11 cellular contexts compared by ENCODE assay signal in genomic region chr12:96368687-96369086, GRCh38. TPM values are rescaled to one million over a fixed set of nuclear protein-coding genes. Genes with fewer than 3 reads are reported as not detected.
DNase-seq lines count a peak whose midpoint lies in the region; ATAC-seq, FAIRE-seq and TF ChIP-seq lines count a peak whose summit lies in the region.
"Had no signal": no experiment of that assay in that cellular context is flagged by ENCODE, and none has a peak within 500 bp of the region (broad histone marks: within the 10 kb centered on the region; RNA-seq: fewer than 3 reads in every experiment).

No MANE protein-coding gene starts in this region.

- H3K27me3 Mint-ChIP-seq in HFFc6 (ENCODE audit: insufficient read depth), result no peaks in the 10 kb centered on the region

- H3K27ac ChIP-seq in OCI-LY7 (ENCODE audit: low read depth, low read length, poor library complexity, severe bottlenecking), result no peak overlapping the region
- H3K27ac ChIP-seq in HepG2 (ENCODE audit: extremely low read length, insufficient read depth, low read length), result no peak overlapping the region
- peak overlapping the region; percentile 15 to 52 (median 35) for H3K27ac ChIP-seq in gastrocnemius medialis
- H3K27ac ChIP-seq: BLaER1 treated with 17β-estradiol and CSF1 and Interleukin-3, amounts not matched to agents 10 nM and 100 nM; SJCRH30 had no signal

- H3K9me3 ChIP-seq in OCI-LY7 (ENCODE audit: low read length) (no peaks in the 10 kb centered on the region), HepG2 (ENCODE audit: low read length) (no peaks in the 10 kb centered on the region), gastrocnemius medialis (no peaks in the 10 kb centered on the region), BE2C (no peaks in the 10 kb centered on the region)
- H3K9me3 ChIP-seq: SJCRH30 had no signal

- no TSS peak for BruUV-seq in OCI-LY7 (replicated peaks; lab: Mats Ljungman, UMichigan)
- BruUV-seq in HepG2 (replicated peaks; lab: Mats Ljungman, UMichigan), result no TSS peak

- H3K4me3 ChIP-seq in OCI-LY7 (ENCODE audit: low read depth, low read length, poor library complexity, severe bottlenecking), result no peak overlapping the region
- H3K4me3 ChIP-seq in HepG2 (replicated peaks in 1 of 3; ENCODE audit: insufficient read depth in 1 of 3, low read depth in 2 of 3, low read length in 3 of 3), result no peak overlapping the region
- H3K4me3 ChIP-seq in gastrocnemius medialis, result no peak overlapping the region
- no peak overlapping the region for H3K4me3 ChIP-seq in BE2C (ENCODE audit: low read depth, low read length)
- H3K4me3 ChIP-seq: BLaER1 treated with 17β-estradiol and CSF1 and Interleukin-3, amounts not matched to agents 10 nM and 100 nM; SJCRH30 had no signal

- ATAC-seq in HepG2 (no peak), gastrocnemius medialis (no peak), HG02884 (IDR thresholded peaks at IDR 0.05; ENCODE audit: unreplicated experiment) (no peak)

- no peaks in the 10 kb centered on the region for H3K27me3 ChIP-seq in HepG2 (ENCODE audit: control insufficient read depth in 1 of 2, insufficient read depth in 2 of 2, low read length in 2 of 2)
- no peaks in the 10 kb centered on the region for H3K27me3 ChIP-seq in gastrocnemius medialis
- no peaks in the 10 kb centered on the region for H3K27me3 ChIP-seq in BE2C
- H3K27me3 ChIP-seq: BLaER1 treated with 17β-estradiol and CSF1 and Interleukin-3, amounts not matched to agents 10 nM and 100 nM; SJCRH30 had no signal

- H4K20me1 ChIP-seq in OCI-LY7 (ENCODE audit: insufficient read depth, low read length) (peaks cover 12% of the 10 kb centered on the region; the same call in 1 of the 2 replicates), HepG2 (ENCODE audit: insufficient read depth, low read length) (peaks cover 5% of the 10 kb centered on the region; the same call in 1 of the 2 replicates)

- in situ Hi-C loops in HepG2 (cut with HindIII; ENCODE audit: extremely low pct_ligation_motif_present, low pct_unique_long_range_greater_than_20kb) (no loop called here), gastrocnemius medialis (cut with MboI; ENCODE audit: low sequenced_read_pairs in 4 of 4) (no loop called here)

- no peak overlapping the region for H3K9ac ChIP-seq in HepG2 (ENCODE audit: insufficient read depth, low read depth, low read length)
- H3K9ac ChIP-seq: BLaER1 treated with 17β-estradiol and CSF1 and Interleukin-3, amounts not matched to agents 10 nM and 100 nM had no signal

- no peak for FAIRE-seq in HepG2 (lab: Jason Lieb, UNC)
- FAIRE-seq: H54 had no signal

- no peak for TF ChIP-seq POLR2A in HepG2 (IDR thresholded peaks at IDR 0.05; ENCODE audit: insufficient read depth in 1 of 2, low read depth in 2 of 2, low read length in 2 of 2)
- TF ChIP-seq POLR2A in gastrocnemius medialis (IDR thresholded peaks at IDR 0.05), result no peak

- no peaks in the 10 kb centered on the region for H3K9me3 Mint-ChIP-seq in HFFc6

- H3K4me1 Mint-ChIP-seq in HFFc6 (ENCODE audit: low read depth), result peaks cover 77% of the 10 kb centered on the region

- peak overlapping the region; percentile 71; the same call in 1 of the 2 replicates for H3K27ac Mint-ChIP-seq in HFFc6

- TF ChIP-seq EP300 in HepG2 (IDR thresholded peaks at IDR 0.05; ENCODE audit: low read depth in 2 of 2, low read length in 2 of 2) (no peak), HepG2 (CRISPR knock-in tag; IDR thresholded peaks at IDR 0.05; ENCODE audit: borderline replicate concordance) (no peak)

- CTCF ChIA-PET in OCI-LY7 (lab: Charles Lee; ENCODE audit: unreplicated experiment) (no interaction called here), HepG2 (lab: Yijun Ruan, JAX; ENCODE audit: low intra/inter-chr PET ratio, low total read pairs) (no interaction called here)

- H3K9me2 ChIP-seq in OCI-LY7 (ENCODE audit: insufficient read depth, low read length), result no peaks in the 10 kb centered on the region

- 86% methylated on average over 1 of the region's 1 CpG for WGBS in HepG2 (ENCODE audit: low lambda C conversion rate)

- POLR2A ChIA-PET in OCI-LY7 (lab: Charles Lee), result interaction anchor here (0.7 to 0.9 kb wide), 3 partner anchors 14 to 34 kb away, joined by 3 to 4 read pairs (median 3); no protein-coding TSS in a partner anchor
- POLR2A ChIA-PET in HepG2 (lab: Yijun Ruan, JAX), result no interaction called here

- intact Hi-C loops in OCI-LY7 (cut with micrococcal nuclease; ENCODE audit: unreplicated experiment) (no loop called here), HepG2 (cut with micrococcal nuclease; ENCODE audit: unreplicated experiment) (no loop called here), gastrocnemius medialis (cut with DNase I; ENCODE audit: low total_unique reads) (no loop called here)

- H3K4me2 ChIP-seq in OCI-LY7 (ENCODE audit: low read length) (0 out of 2 replicates have a peak overlapping the region, but pooled peaks have one; percentile 12), HepG2 (ENCODE audit: low read depth, low read length) (no peak overlapping the region)

- H3K79me2 ChIP-seq in OCI-LY7 (ENCODE audit: insufficient read depth, low read depth, low read length) (peaks cover 98% of the 10 kb centered on the region), HepG2 (ENCODE audit: insufficient read depth, low read length) (peaks cover 59% of the 10 kb centered on the region)

- TF ChIP-seq CTCF in HFFc6 (IDR thresholded peaks at IDR 0.05) (no peak), OCI-LY7 (conservative IDR thresholded peaks at IDR 0.05; ENCODE audit: low read length) (no peak), HepG2 (CRISPR knock-in tag; IDR thresholded peaks at IDR 0.05) (no peak), gastrocnemius medialis (IDR thresholded peaks at IDR 0.05 in 4 of 5, conservative IDR thresholded peaks at IDR 0.05 in 1 of 5) (no peak), BE2C (IDR thresholded peaks at IDR 0.05; ENCODE audit: low read depth, low read length) (no peak)

- DNase-seq in HFFc6, result no peak
- DNase-seq in OCI-LY7 (ENCODE audit: low spot score), result no peak
- no peak for DNase-seq in HepG2 (ENCODE audit: low spot score)
- no peak for DNase-seq in gastrocnemius medialis
- no peak for DNase-seq in putamen (ENCODE audit: low spot score)
- no peak for DNase-seq in glomerular visceral epithelial cell (ENCODE audit: extremely low spot score)
- no peak for DNase-seq in BE2C

- peaks cover 17% of the 10 kb centered on the region for H3K4me1 ChIP-seq in OCI-LY7 (ENCODE audit: insufficient read depth, low read length, poor library complexity, severe bottlenecking)
- H3K4me1 ChIP-seq in HepG2 (ENCODE audit: insufficient read depth, low read length), result peaks cover 10% of the 10 kb centered on the region
- peaks cover 36 to 63% of the 10 kb centered on the region in 2 donors for H3K4me1 ChIP-seq in gastrocnemius medialis
- peaks cover 6% of the 10 kb centered on the region for H3K4me1 ChIP-seq in BE2C

- peaks cover 4% of the 10 kb centered on the region; the same call in 1 of the 2 replicates for H3K36me3 Mint-ChIP-seq in HFFc6 (ENCODE audit: low read depth)

- H3K36me3 ChIP-seq in OCI-LY7 (ENCODE audit: insufficient read depth, low read length) (no peaks in the 10 kb centered on the region; the same call in 1 of the 2 replicates), HepG2 (replicated peaks in 1 of 2; ENCODE audit: control insufficient read depth in 1 of 2, insufficient read depth in 2 of 2, low read length in 2 of 2) (no peaks in the 10 kb centered on the region), gastrocnemius medialis (no peaks in the 10 kb centered on the region), BE2C (no peaks in the 10 kb centered on the region)
- H3K36me3 ChIP-seq: SJCRH30 had no signal

- TF ChIP-seq RAD21 in HepG2 (CRISPR knock-in tag; IDR thresholded peaks at IDR 0.05), result no peak

- H3K4me3 Mint-ChIP-seq in HFFc6, result no peak overlapping the region

- H2AFZ ChIP-seq in OCI-LY7 (ENCODE audit: low read length), result no peak overlapping the region
- H2AFZ ChIP-seq in HepG2 (ENCODE audit: low read length), result no peak overlapping the region

TF ChIP-seq in HepG2, 621 proteins besides CTCF, POLR2A, EP300 and RAD21 (continues in another document):
- no peak for TF ChIP-seq REL (CRISPR knock-in tag; conservative IDR thresholded peaks at IDR 0.05)

RNA-seq across cellular contexts. Expression of gene CDK17, which starts 31.6 kb away (rescaled TPM):
- 10 to 100 TPM; 24.6 to 28.8 (median 26.5) TPM for total RNA-seq in HFFc6 (2021; fragmentation: NEBNext Ultra II Directional; extraction: Animal tissue kit (Norgen Biotek cat#: 25700))
- 34.5 and 36.3 TPM in 2 replicates for total RNA-seq in OCI-LY7 (2014; rRNA removed; shearing (Covaris generic))
- total RNA-seq in OCI-LY7 (2022) (42.1 and 43.4 TPM in 2 replicates), HepG2 (2016; rRNA removed; fragmentation: Illumina TruSeq; extraction: Trizol) (20.1 and 22.3 TPM in 2 replicates), gastrocnemius medialis (10 to 100 TPM; 10.9 to 25.1 (median 20.9) TPM)
- total RNA-seq in HepG2 (2016; cell fraction: cytosol; rRNA removed; fragmentation: Illumina TruSeq; extraction: Trizol; ENCODE audit: low read depth), result 12.4 and 17.6 TPM in 2 replicates
- total RNA-seq in HepG2 (2016; cell fraction: insoluble cytoplasmic fraction; rRNA removed; fragmentation: Illumina TruSeq; extraction: Trizol), result 21.4 and 21.8 TPM in 2 replicates
- 6.8 and 8.7 TPM in 2 replicates for total RNA-seq in HepG2 (2016; cell fraction: membrane; rRNA removed; fragmentation: Illumina TruSeq; extraction: Trizol)
- total RNA-seq in HepG2 (2016; cell fraction: nucleus; rRNA removed; fragmentation: Illumina TruSeq; extraction: Trizol), result 33.8 and 35.2 TPM in 2 replicates
- 7.6 and 9.9 TPM in 2 replicates for polyA plus RNA-seq in HepG2 (2011; rRNA removed)
- polyA plus RNA-seq in HepG2 (2011; cell fraction: cytosol; rRNA removed), result 3.7 and 6.4 TPM in 2 replicates
- 8.2 and 10.0 TPM in 2 replicates for polyA plus RNA-seq in HepG2 (2011; cell fraction: nucleus; rRNA removed)
- 9.6 and 11.9 TPM in 2 replicates for polyA plus RNA-seq in HepG2 (2012)
- 0.41 and 0.44 TPM in 2 replicates for polyA plus RNA-seq in HepG2 (2016; cell fraction: cytosol; fragmentation: Illumina TruSeq; extraction: Trizol; ENCODE audit: low read depth)
- 13.7 and 14.3 TPM in 2 replicates for polyA plus RNA-seq in HepG2 (2016; cell fraction: insoluble cytoplasmic fraction; fragmentation: Illumina TruSeq; extraction: Trizol; ENCODE audit: low read depth)
- polyA plus RNA-seq in HepG2 (2016; cell fraction: membrane; fragmentation: Illumina TruSeq; extraction: Trizol; ENCODE audit: low read depth), result 1.9 and 2.1 TPM in 2 replicates
- 9.6 and 12.3 TPM in 2 replicates for polyA plus RNA-seq in HepG2 (2016; cell fraction: nucleus; fragmentation: Illumina TruSeq; extraction: Trizol; ENCODE audit: insufficient read depth, low read depth)
- polyA minus RNA-seq in HepG2 (2011; rRNA and poly(A)+ RNA removed; ENCODE audit: low replicate concordance), result 36.0 and 45.8 TPM in 2 replicates
- 25.9 and 29.8 TPM in 2 replicates for polyA minus RNA-seq in HepG2 (2011; cell fraction: cytosol; rRNA and poly(A)+ RNA removed)
- 152 and 172 TPM in 2 replicates for polyA minus RNA-seq in HepG2 (2011; cell fraction: nucleus; rRNA and poly(A)+ RNA removed)
- 9.8 TPM for polyA plus RNA-seq in BE2C (2012; ENCODE audit: insufficient read depth, insufficient read length, low read depth)

Comparison
In these comparisons a context has a peak if more than half of its experiments do, and no peak if none do; other contexts are left out.
1. H3K27ac ChIP-seq: peak in gastrocnemius medialis (4 of 4); none in OCI-LY7 (single experiment) and HepG2 (single experiment).